In the genomic region with DNA sequence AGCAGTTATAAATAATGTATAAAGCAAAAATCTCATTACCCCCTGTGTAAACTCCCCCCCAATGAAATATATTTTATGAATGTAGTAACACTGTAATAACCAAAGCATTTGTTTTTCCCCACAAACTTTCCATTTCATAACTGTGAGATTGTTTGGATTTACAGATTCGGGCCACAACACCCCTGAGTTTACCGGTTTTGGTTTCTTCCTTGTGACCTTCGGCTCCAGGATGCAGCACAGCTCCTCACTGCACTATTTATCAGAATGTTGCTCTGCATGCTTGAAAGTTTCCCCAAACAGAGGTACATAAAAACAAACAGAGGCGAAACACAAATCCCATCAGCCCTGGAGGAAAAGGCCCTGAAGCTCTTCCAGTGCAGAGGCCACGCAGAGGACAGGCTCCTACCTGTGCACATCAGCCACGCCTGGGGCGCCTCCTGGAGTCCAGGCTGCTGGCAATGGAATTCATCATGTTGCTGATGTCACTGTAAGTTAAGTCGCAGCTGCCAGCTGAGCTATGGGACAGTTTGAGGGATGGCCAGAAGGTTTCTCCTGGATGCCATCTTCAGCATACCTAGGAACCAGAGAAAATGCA, we compare ENCODE assay signal across 13 cellular contexts.
A peak's percentile ranks its signal among the peaks of the same experiment; 100 is the strongest.
DNase-seq lines count a peak whose midpoint lies in the region; ATAC-seq, FAIRE-seq and TF ChIP-seq lines count a peak whose summit lies in the region.
"Had no signal": no experiment of that assay in that cellular context is flagged by ENCODE, and none has a peak within 500 bp of the region (broad histone marks: within the 10 kb centered on the region; RNA-seq: fewer than 3 reads in every experiment).

No MANE protein-coding gene starts in this region.

- no peaks in the 10 kb centered on the region for H4K20me1 ChIP-seq in OCI-LY7 (ENCODE audit: insufficient read depth, low read length)

- intact Hi-C loops in left ventricle myocardium superior (cut with micrococcal nuclease): no loop called here
- intact Hi-C loops in left ventricle myocardium inferior (cut with micrococcal nuclease): no loop called here
- intact Hi-C loops in OCI-LY7 (cut with micrococcal nuclease; ENCODE audit: unreplicated experiment): loop anchor here (1.0 kb wide), 1 partner anchor 122 kb away; the partner anchor contains the start of gene LMO4

- H3K4me3 ChIP-seq in left ventricle myocardium inferior: no peak overlapping the region
- no peak overlapping the region for H3K4me3 ChIP-seq in OCI-LY7 (ENCODE audit: low read depth, low read length, poor library complexity, severe bottlenecking)
- H3K4me3 ChIP-seq in bronchial epithelial cell (ENCODE audit: low read depth, low read length): no peak overlapping the region
- H3K4me3 ChIP-seq: sigmoid colon, SJSA1 had no signal

- BruUV-seq in OCI-LY7 (replicated peaks; lab: Mats Ljungman, UMichigan): no TSS peak

- no peaks in the 10 kb centered on the region for H3K27me3 ChIP-seq in left ventricle myocardium inferior (ENCODE audit: low read depth)
- H3K27me3 ChIP-seq in bronchial epithelial cell (ENCODE audit: control insufficient read depth, insufficient read depth, low read length): no peaks in the 10 kb centered on the region
- H3K27me3 ChIP-seq: sigmoid colon, SJSA1 had no signal

- H3K27ac ChIP-seq in left ventricle myocardium inferior (replicated peaks): no peak overlapping the region
- H3K27ac ChIP-seq in OCI-LY7 (ENCODE audit: low read depth, low read length, poor library complexity, severe bottlenecking): no peak overlapping the region
- H3K27ac ChIP-seq: SJSA1 had no signal

- ATAC-seq in left ventricle myocardium superior (no peak), GM18858 (IDR thresholded peaks at IDR 0.05; ENCODE audit: unreplicated experiment) (no peak)
- ATAC-seq: left lobe of liver had no signal

- H2AFZ ChIP-seq in OCI-LY7 (ENCODE audit: low read length): peak overlapping the region; percentile 98; the same call in 1 of the 2 replicates

- no peaks in the 10 kb centered on the region; the same call in 1 of the 2 replicates for H3K9me2 ChIP-seq in OCI-LY7 (ENCODE audit: insufficient read depth, low read length)

- TF ChIP-seq CTCF in left ventricle myocardium inferior (IDR thresholded peaks at IDR 0.05; ENCODE audit: borderline replicate concordance): no peak
- TF ChIP-seq CTCF in OCI-LY7 (conservative IDR thresholded peaks at IDR 0.05; ENCODE audit: low read length): peak; percentile 49
- peak; percentile 49 for TF ChIP-seq CTCF in bronchial epithelial cell (IDR thresholded peaks at IDR 0.05; ENCODE audit: insufficient read depth, low read length, severe bottlenecking)

- peaks cover 16% of the 10 kb centered on the region for H3K4me1 ChIP-seq in left ventricle myocardium inferior
- peaks cover 10% of the 10 kb centered on the region for H3K4me1 ChIP-seq in OCI-LY7 (ENCODE audit: insufficient read depth, low read length, poor library complexity, severe bottlenecking)
- H3K4me1 ChIP-seq: SJSA1 had no signal

- no peaks in the 10 kb centered on the region for H3K79me2 ChIP-seq in OCI-LY7 (ENCODE audit: insufficient read depth, low read depth, low read length)

- CTCF ChIA-PET in OCI-LY7 (lab: Charles Lee; ENCODE audit: unreplicated experiment): interaction anchor here (0.5 to 0.8 kb wide), 3 partner anchors 124 to 603 kb away, joined by 3 to 5 read pairs (median 3); no protein-coding TSS in a partner anchor

- FAIRE-seq in bronchial epithelial cell (lab: Jason Lieb, UNC): no peak

- H3K9me3 ChIP-seq in left ventricle myocardium inferior (replicated peaks) (no peaks in the 10 kb centered on the region), OCI-LY7 (ENCODE audit: low read length) (no peaks in the 10 kb centered on the region)
- H3K9me3 ChIP-seq: sigmoid colon, SJSA1 had no signal

- POLR2A ChIA-PET in OCI-LY7 (lab: Charles Lee): interaction anchor here (0.6 to 2.9 kb wide), 15 partner anchors 11 to 637 kb away, joined by 3 to 11 read pairs (median 3); partner anchors contain the start of gene LMO4

- peak overlapping the region; percentile 50; the same call in 1 of the 2 replicates for H3K4me2 ChIP-seq in OCI-LY7 (ENCODE audit: low read length)

- H3K36me3 ChIP-seq in left ventricle myocardium inferior (no peaks in the 10 kb centered on the region), OCI-LY7 (ENCODE audit: insufficient read depth, low read length) (no peaks in the 10 kb centered on the region), bronchial epithelial cell (ENCODE audit: control insufficient read depth, insufficient read depth, low read length) (no peaks in the 10 kb centered on the region)
- H3K36me3 ChIP-seq: sigmoid colon, SJSA1 had no signal

- DNase-seq in left ventricle myocardium superior: peak; percentile 37
- no peak for DNase-seq in left ventricle myocardium inferior
- DNase-seq in OCI-LY7 (ENCODE audit: low spot score): peak; percentile 31
- peak; percentile 32 for DNase-seq in bronchial epithelial cell (ENCODE audit: low read depth)
- peak; percentile 8 for DNase-seq in stimulated activated naive CD4-positive, alpha-beta T cell treated with Interleukin-2 at 50 U/mL for 16 hours (lab: John Stamatoyannopoulos, UW)
- no peak for DNase-seq in SKM-1 treated with dmso at 0.1 percent for 144 hours (lab: John Stamatoyannopoulos, UW; ENCODE audit: unreplicated experiment)
- DNase-seq in SHP77 treated with DMSO at 0.1 percent for 48 hours (lab: John Stamatoyannopoulos, UW): no peak
- DNase-seq: effector CD8-positive, alpha-beta T cell; Kasumi-1; sigmoid colon had no signal

Comparison
In these comparisons a context has a peak if more than half of its experiments do, and no peak if none do; other contexts are left out.
1. DNase-seq: peak in left ventricle myocardium superior (single experiment), OCI-LY7 (single experiment), bronchial epithelial cell (single experiment) and stimulated activated naive CD4-positive, alpha-beta T cell treated with Interleukin-2 at 50 U/mL for 16 hours (single experiment); none in left ventricle myocardium inferior (single experiment), SKM-1 treated with dmso at 0.1 percent for 144 hours (single experiment) and SHP77 treated with DMSO at 0.1 percent for 48 hours (single experiment).